Comparison of ENCODE assay signal across 8 cellular contexts in genomic region chr1:35807614-35808375, GRCh38. TPM values are rescaled to one million over a fixed set of nuclear protein-coding genes. Genes with fewer than 3 reads are reported as not detected.
DNase-seq lines count a peak whose midpoint lies in the region; ATAC-seq and TF ChIP-seq lines count a peak whose summit lies in the region.

TSS of gene AGO4 (plus strand) at chr1:35808016. CDS start at chr1:35808417, 401 bp downstream.

- H3K79me2 ChIP-seq in OCI-LY7 (ENCODE audit: insufficient read depth, low read depth, low read length): no peaks in the 10 kb centered on the region

- BruUV-seq in OCI-LY7 (replicated peaks; lab: Mats Ljungman, UMichigan): no TSS peak

- H3K27me3 ChIP-seq in CD4-positive, alpha-beta T cell (ENCODE audit: control insufficient read depth, insufficient read depth, low read length): no peaks in the 10 kb centered on the region
- H3K27me3 ChIP-seq in naive thymus-derived CD4-positive, alpha-beta T cell (ENCODE audit: control insufficient read depth in 2 of 2, insufficient read depth in 2 of 2, low read length in 2 of 2): no peaks in the 10 kb centered on the region
- no peaks in the 10 kb centered on the region for H3K27me3 ChIP-seq in thoracic aorta (replicated peaks; ENCODE audit: insufficient read depth)

- H3K9me2 ChIP-seq in OCI-LY7 (ENCODE audit: insufficient read depth, low read length): no peaks in the 10 kb centered on the region

- TF ChIP-seq CTCF in CD4-positive, alpha-beta T cell (IDR thresholded peaks at IDR 0.05): no peak
- no peak for TF ChIP-seq CTCF in HEK293 (tag by site-specific recombination; IDR thresholded peaks at IDR 0.05)
- no peak for TF ChIP-seq CTCF in OCI-LY7 (conservative IDR thresholded peaks at IDR 0.05; ENCODE audit: low read length)
- TF ChIP-seq CTCF in thoracic aorta (IDR thresholded peaks at IDR 0.05): no peak

- peak within 1 kb of the TSS; percentile 46 for H3K27ac ChIP-seq in CD4-positive, alpha-beta T cell (ENCODE audit: low read depth, low read length)
- H3K27ac ChIP-seq in HEK293 (ENCODE audit: extremely low read depth, low read depth, low read length) (peak within 1 kb of the TSS; percentile 82), OCI-LY7 (ENCODE audit: low read depth, low read length, poor library complexity, severe bottlenecking) (no peak within 1 kb of the TSS), thoracic aorta (peak within 1 kb of the TSS; percentile 86 to 95)
- peak within 1 kb of the TSS; percentile 73 for H3K27ac ChIP-seq in naive thymus-derived CD4-positive, alpha-beta T cell (ENCODE audit: low read depth, low read length)

- POLR2A ChIA-PET in CD4-positive, alpha-beta T cell (lab: Charles Lee): no interaction called here
- POLR2A ChIA-PET in HEK293 (lab: Yijun Ruan, JAX): interaction anchor here (0.6 kb wide), 1 partner anchor 341 kb away, joined by 3 read pairs; no protein-coding TSS in a partner anchor
- POLR2A ChIA-PET in OCI-LY7 (lab: Charles Lee): no interaction called here
- POLR2A ChIA-PET in naive thymus-derived CD4-positive, alpha-beta T cell (lab: Charles Lee): no interaction called here

- H3K4me1 Mint-ChIP-seq in CD4-positive, alpha-beta T cell (ENCODE audit: low read depth): peaks cover 54% of the 10 kb centered on the region
- H3K4me1 Mint-ChIP-seq in activated naive CD4-positive, alpha-beta T cell treated with anti-CD3 and anti-CD28 coated beads, Interleukin-2, amount 10 ng/mL, durations not matched to agents 7 days and 5 days: peaks cover 49% of the 10 kb centered on the region
- peaks cover 22 to 44% (median 43%) of the 10 kb centered on the region in 7 donors for H3K4me1 Mint-ChIP-seq in naive thymus-derived CD4-positive, alpha-beta T cell

- ATAC-seq in CD4-positive, alpha-beta T cell (ENCODE audit: poor library complexity): peak; percentile 51
- peak; percentile 69 for ATAC-seq in naive thymus-derived CD4-positive, alpha-beta T cell
- ATAC-seq in thoracic aorta (ENCODE audit: insufficient number of reproducible peaks, low FRiP score, low read depth): peak; percentile 41
- ATAC-seq in HG03280 (IDR thresholded peaks at IDR 0.05; ENCODE audit: unreplicated experiment): no peak

- CTCF ChIA-PET in CD4-positive, alpha-beta T cell (lab: Charles Lee): no interaction called here
- CTCF ChIA-PET in HEK293 (lab: Yijun Ruan, JAX) (interaction anchor here (0.5 kb wide), 1 partner anchor 372 kb away, joined by 3 read pairs; no protein-coding TSS in a partner anchor), OCI-LY7 (lab: Charles Lee; ENCODE audit: unreplicated experiment) (interaction anchor here (0.9 kb wide), 1 partner anchor 12 kb away, joined by 7 read pairs; no protein-coding TSS in a partner anchor)
- CTCF ChIA-PET in activated naive CD4-positive, alpha-beta T cell treated with anti-CD3 and anti-CD28 coated beads, Interleukin-2, amount 10 ng/mL, durations not matched to agents 7 days and 5 days (lab: Charles Lee): no interaction called here
- CTCF ChIA-PET in naive thymus-derived CD4-positive, alpha-beta T cell (lab: Charles Lee): no interaction called here

- H3K4me3 Mint-ChIP-seq in CD4-positive, alpha-beta T cell: peak within 1 kb of the TSS; percentile 96
- H3K4me3 Mint-ChIP-seq in activated naive CD4-positive, alpha-beta T cell treated with anti-CD3 and anti-CD28 coated beads, Interleukin-2, amount 10 ng/mL, durations not matched to agents 7 days and 5 days: peak within 1 kb of the TSS; percentile 84
- peak within 1 kb of the TSS; percentile 87 to 98 (median 92) for H3K4me3 Mint-ChIP-seq in naive thymus-derived CD4-positive, alpha-beta T cell

- H3K36me3 ChIP-seq in HEK293 (ENCODE audit: control insufficient read depth in 2 of 2, insufficient read depth in 1 of 2, low read length in 2 of 2) (no peaks in the 10 kb centered on the region), OCI-LY7 (ENCODE audit: insufficient read depth, low read length) (no peaks in the 10 kb centered on the region), thoracic aorta (no peaks in the 10 kb centered on the region)
- H3K36me3 ChIP-seq in naive thymus-derived CD4-positive, alpha-beta T cell (ENCODE audit: control insufficient read depth in 2 of 3, insufficient read depth in 3 of 3, low read length in 3 of 3): no peaks in the 10 kb centered on the region

- H3K27me3 Mint-ChIP-seq in CD4-positive, alpha-beta T cell: no peaks in the 10 kb centered on the region
- H3K27me3 Mint-ChIP-seq in activated naive CD4-positive, alpha-beta T cell treated with anti-CD3 and anti-CD28 coated beads, Interleukin-2, amount 10 ng/mL, durations not matched to agents 7 days and 5 days: peaks cover 10% of the 10 kb centered on the region
- H3K27me3 Mint-ChIP-seq in naive thymus-derived CD4-positive, alpha-beta T cell: peaks cover 0 to 2% (median 0%) of the 10 kb centered on the region in 5 donors

- no peaks in the 10 kb centered on the region for H3K9me3 Mint-ChIP-seq in CD4-positive, alpha-beta T cell
- no peaks in the 10 kb centered on the region for H3K9me3 Mint-ChIP-seq in activated naive CD4-positive, alpha-beta T cell treated with anti-CD3 and anti-CD28 coated beads, Interleukin-2, amount 10 ng/mL, durations not matched to agents 7 days and 5 days
- peaks cover 0 to 1% (median 0%) of the 10 kb centered on the region in 11 donors for H3K9me3 Mint-ChIP-seq in naive thymus-derived CD4-positive, alpha-beta T cell

- intact Hi-C loops in CD4-positive, alpha-beta T cell (cut with DNase I, micrococcal nuclease): no loop called here
- intact Hi-C loops in OCI-LY7 (cut with micrococcal nuclease; ENCODE audit: unreplicated experiment): no loop called here
- intact Hi-C loops in naive thymus-derived CD4-positive, alpha-beta T cell (cut with micrococcal nuclease): loop anchor here (2.0 to 5.0 kb wide), 2 partner anchors 35 to 39 kb away; partner anchors contain the start of gene CLSPN (in 1 of the 2)

- no peaks in the 10 kb centered on the region for H4K20me1 ChIP-seq in OCI-LY7 (ENCODE audit: insufficient read depth, low read length)

- H3K9me3 ChIP-seq in CD4-positive, alpha-beta T cell (ENCODE audit: control insufficient read depth, low read length): no peaks in the 10 kb centered on the region
- no peaks in the 10 kb centered on the region for H3K9me3 ChIP-seq in HEK293 (ENCODE audit: control insufficient read depth, insufficient read depth, low read depth, low read length)
- no peaks in the 10 kb centered on the region for H3K9me3 ChIP-seq in OCI-LY7 (ENCODE audit: low read length)
- H3K9me3 ChIP-seq in naive thymus-derived CD4-positive, alpha-beta T cell (ENCODE audit: control insufficient read depth in 2 of 3, low read length in 3 of 3): no peaks in the 10 kb centered on the region
- H3K9me3 ChIP-seq in thoracic aorta: no peaks in the 10 kb centered on the region

- peak within 1 kb of the TSS; percentile 91 for H2AFZ ChIP-seq in OCI-LY7 (ENCODE audit: low read length)

- peak within 1 kb of the TSS; percentile 88 for H3K27ac Mint-ChIP-seq in CD4-positive, alpha-beta T cell
- peak within 1 kb of the TSS; percentile 77 for H3K27ac Mint-ChIP-seq in activated naive CD4-positive, alpha-beta T cell treated with anti-CD3 and anti-CD28 coated beads, Interleukin-2, amount 10 ng/mL, durations not matched to agents 7 days and 5 days
- H3K27ac Mint-ChIP-seq in naive thymus-derived CD4-positive, alpha-beta T cell: peak within 1 kb of the TSS; percentile 89 to 95 (median 90)

- H3K4me3 ChIP-seq in HEK293 (ENCODE audit: low read depth, low read length) (peak within 1 kb of the TSS; percentile 86), OCI-LY7 (ENCODE audit: low read depth, low read length, poor library complexity, severe bottlenecking) (peak within 1 kb of the TSS; percentile 87), thoracic aorta (peak within 1 kb of the TSS; percentile 92)
- peak within 1 kb of the TSS; percentile 73 for H3K4me3 ChIP-seq in naive thymus-derived CD4-positive, alpha-beta T cell (ENCODE audit: low read length)

- H3K4me2 ChIP-seq in OCI-LY7 (ENCODE audit: low read length): peak within 1 kb of the TSS; percentile 98

- DNase-seq in CD4-positive, alpha-beta T cell: peak in 9 of 10 experiments; percentile 7 to 44 (median 22)
- DNase-seq in OCI-LY7 (ENCODE audit: low spot score) (peak; percentile 48), foreskin melanocyte (peak; percentile 72), thoracic aorta (ENCODE audit: low spot score) (no peak)
- peak; percentile 52 for DNase-seq in activated naive CD4-positive, alpha-beta T cell treated with anti-CD3 and anti-CD28 coated beads, Interleukin-2, amount 10 ng/mL, durations not matched to agents 7 days and 5 days
- DNase-seq in naive thymus-derived CD4-positive, alpha-beta T cell: peak in 8 of 9 donors; percentile 3 to 57 (median 23)

- H3K36me3 Mint-ChIP-seq in CD4-positive, alpha-beta T cell (ENCODE audit: low read depth): peaks cover 6% of the 10 kb centered on the region
- no peaks in the 10 kb centered on the region for H3K36me3 Mint-ChIP-seq in activated naive CD4-positive, alpha-beta T cell treated with anti-CD3 and anti-CD28 coated beads, Interleukin-2, amount 10 ng/mL, durations not matched to agents 7 days and 5 days
- peaks cover 0 to 5% (median 0%) of the 10 kb centered on the region in 5 donors for H3K36me3 Mint-ChIP-seq in naive thymus-derived CD4-positive, alpha-beta T cell

- H3K4me1 ChIP-seq in HEK293 (ENCODE audit: control insufficient read depth, insufficient read depth, low read length): 0 out of 2 replicates have a peak, but pooled peaks cover 3% of the 10 kb centered on the region
- peaks cover 21% of the 10 kb centered on the region for H3K4me1 ChIP-seq in OCI-LY7 (ENCODE audit: insufficient read depth, low read length, poor library complexity, severe bottlenecking)
- peaks cover 14 to 33% of the 10 kb centered on the region in 2 donors for H3K4me1 ChIP-seq in naive thymus-derived CD4-positive, alpha-beta T cell (ENCODE audit: control insufficient read depth in 2 of 2, insufficient read depth in 2 of 2, low read length in 2 of 2)
- H3K4me1 ChIP-seq in thoracic aorta (ENCODE audit: control insufficient read depth in 1 of 2, low read depth in 2 of 2): peaks cover 15 to 28% of the 10 kb centered on the region in 2 donors

RNA-seq across cellular contexts. Expression of gene AGO4, which starts in this region (rescaled TPM):
- 1 to 10 TPM; 7.4 to 8.1 TPM for total RNA-seq in CD4-positive, alpha-beta T cell
- total RNA-seq in OCI-LY7 (2014; rRNA removed; shearing (Covaris generic)): 6.5 and 14.1 TPM in 2 replicates
- total RNA-seq in OCI-LY7 (2022) (18.6 and 22.3 TPM in 2 replicates), thoracic aorta (10 to 100 TPM; 16.2 to 19.4 TPM)
- 10 to 100 TPM; 13.2 to 32.6 (median 17.8) TPM for total RNA-seq in naive thymus-derived CD4-positive, alpha-beta T cell
- 1 to 10 TPM; 2.5 to 6.4 TPM for polyA plus RNA-seq in naive thymus-derived CD4-positive, alpha-beta T cell

Comparison
In these comparisons a context has a peak if more than half of its experiments do, and no peak if none do; other contexts are left out.
1. CTCF ChIA-PET loops: an anchor here in HEK293 (0.5 kb wide) and OCI-LY7 (0.9 kb wide); none called in CD4-positive, alpha-beta T cell, activated naive CD4-positive, alpha-beta T cell treated with anti-CD3 and anti-CD28 coated beads, Interleukin-2, amount 10 ng/mL, durations not matched to agents 7 days and 5 days and naive thymus-derived CD4-positive, alpha-beta T cell.
2. intact Hi-C loops: an anchor here in naive thymus-derived CD4-positive, alpha-beta T cell (2.0 to 5.0 kb wide); none called in CD4-positive, alpha-beta T cell and OCI-LY7.